ENCODE assay signal across 8 cellular contexts in genomic region chr1:26786437-26787380, GRCh38. TPM values are rescaled to one million over a fixed set of nuclear protein-coding genes. Genes with fewer than 3 reads are reported as not detected.
DNase-seq lines count a peak whose midpoint lies in the region; ATAC-seq and TF ChIP-seq lines count a peak whose summit lies in the region.

No MANE protein-coding gene starts in this region.

- WGBS in esophagus, 2 donors: 9 to 11% methylated on average over 12 of the region's 12 CpGs

- H3K9me3 ChIP-seq in esophagus (ENCODE audit: control insufficient read depth in 2 of 2, insufficient read depth in 1 of 2, low read depth in 1 of 2, low read length in 1 of 2): no peaks in the 10 kb centered on the region
- H3K9me3 ChIP-seq in mucosa of stomach (ENCODE audit: control insufficient read depth, low read length): no peaks in the 10 kb centered on the region
- no peaks in the 10 kb centered on the region for H3K9me3 ChIP-seq in upper lobe of right lung

- H3K27me3 ChIP-seq in esophagus (ENCODE audit: control insufficient read depth in 1 of 2, insufficient read depth in 2 of 2, low read length in 2 of 2): no peaks in the 10 kb centered on the region
- no peaks in the 10 kb centered on the region for H3K27me3 ChIP-seq in mucosa of stomach (ENCODE audit: control insufficient read depth, insufficient read depth, low read length)
- H3K27me3 ChIP-seq in upper lobe of right lung: no peaks in the 10 kb centered on the region

- no peaks in the 10 kb centered on the region for H3K9me3 Mint-ChIP-seq in activated CD8-positive, alpha-beta T cell treated with anti-CD3 and anti-CD28 coated beads, Interleukin-2, amount 10 ng/mL, durations not matched to agents 7 days and 5 days (ENCODE audit: insufficient read depth)

- H3K27ac ChIP-seq in esophagus (ENCODE audit: low read depth in 2 of 2, low read length in 1 of 2) (peak overlapping the region; percentile 98), upper lobe of right lung (peak overlapping the region; percentile 100)

- peak; percentile 30 for ATAC-seq in activated CD8-positive, alpha-beta T cell treated with anti-CD3 and anti-CD28 coated beads, Interleukin-2, amount 10 ng/mL, durations not matched to agents 7 days and 5 days
- peak; percentile 47 for ATAC-seq in upper lobe of right lung
- ATAC-seq in GM19463 (IDR thresholded peaks at IDR 0.05; ENCODE audit: unreplicated experiment): no peak

- H3K4me3 ChIP-seq in GM08714 (ENCODE audit: low read length) (peak overlapping the region; percentile 70; the same call in 1 of the 2 replicates), NB4 (ENCODE audit: low read depth, low read length) (peak overlapping the region; percentile 84), esophagus (ENCODE audit: low read depth in 1 of 2, low read length in 2 of 2) (peak overlapping the region; percentile 74), mucosa of stomach (ENCODE audit: low read length) (peak overlapping the region; percentile 88), upper lobe of right lung (peak overlapping the region; percentile 92)

- peak; percentile 63 for TF ChIP-seq POLR2A in NB4 (IDR thresholded peaks at IDR 0.05; ENCODE audit: extremely low read depth, insufficient read length)

- H3K4me3 Mint-ChIP-seq in activated CD8-positive, alpha-beta T cell treated with anti-CD3 and anti-CD28 coated beads, Interleukin-2, amount 10 ng/mL, durations not matched to agents 7 days and 5 days: peak overlapping the region; percentile 84

- H3K9ac ChIP-seq in mucosa of stomach (ENCODE audit: low read length): peak overlapping the region; percentile 99

- H3K4me1 Mint-ChIP-seq in activated CD8-positive, alpha-beta T cell treated with anti-CD3 and anti-CD28 coated beads, Interleukin-2, amount 10 ng/mL, durations not matched to agents 7 days and 5 days (ENCODE audit: low read depth): peaks cover 85% of the 10 kb centered on the region

- DNase-seq in A172 (ENCODE audit: low spot score): peak; percentile 82
- peak; percentile 94 for DNase-seq in NB4 (ENCODE audit: low read depth)
- DNase-seq in activated CD8-positive, alpha-beta T cell treated with anti-CD3 and anti-CD28 coated beads, Interleukin-2, amount 10 ng/mL, durations not matched to agents 7 days and 5 days: peak; percentile 71
- peak; percentile 77 for DNase-seq in upper lobe of right lung

- H3K36me3 Mint-ChIP-seq in activated CD8-positive, alpha-beta T cell treated with anti-CD3 and anti-CD28 coated beads, Interleukin-2, amount 10 ng/mL, durations not matched to agents 7 days and 5 days (ENCODE audit: low read depth): peaks cover 44% of the 10 kb centered on the region

- H3K27me3 Mint-ChIP-seq in activated CD8-positive, alpha-beta T cell treated with anti-CD3 and anti-CD28 coated beads, Interleukin-2, amount 10 ng/mL, durations not matched to agents 7 days and 5 days (ENCODE audit: low read depth): no peaks in the 10 kb centered on the region

- H3K36me3 ChIP-seq in esophagus (ENCODE audit: control insufficient read depth in 2 of 2, insufficient read depth in 2 of 2, low read length in 1 of 2) (no peaks in the 10 kb centered on the region), mucosa of stomach (ENCODE audit: control insufficient read depth, insufficient read depth, low read length) (no peaks in the 10 kb centered on the region), upper lobe of right lung (peaks cover 11% of the 10 kb centered on the region)

- intact Hi-C loops in upper lobe of right lung (cut with DNase I): loop anchor here (10.0 kb wide), 1 partner anchor 92 kb away; the partner anchor contains the start of gene ARID1A

- TF ChIP-seq CTCF in NB4 (IDR thresholded peaks at IDR 0.05; ENCODE audit: low read depth, low read length) (no peak), upper lobe of right lung (IDR thresholded peaks at IDR 0.05) (no peak)

- peaks cover 0 to 9% of the 10 kb centered on the region in 2 donors for H3K4me1 ChIP-seq in esophagus (ENCODE audit: control insufficient read depth in 2 of 2, insufficient read depth in 2 of 2, low read length in 1 of 2)
- peaks cover 54% of the 10 kb centered on the region for H3K4me1 ChIP-seq in mucosa of stomach (ENCODE audit: control insufficient read depth, insufficient read depth, low read length)
- peaks cover 45% of the 10 kb centered on the region for H3K4me1 ChIP-seq in upper lobe of right lung

- CTCF ChIA-PET in activated CD8-positive, alpha-beta T cell treated with anti-CD3 and anti-CD28 coated beads, Interleukin-2, amount 10 ng/mL, durations not matched to agents 7 days and 5 days (lab: Charles Lee): interaction anchor here (0.8 to 8.9 kb wide), 20 partner anchors 9 to 369 kb away, joined by 3 to 334 read pairs (median 9); no protein-coding TSS in a partner anchor

- peak overlapping the region; percentile 100 for H3K27ac Mint-ChIP-seq in activated CD8-positive, alpha-beta T cell treated with anti-CD3 and anti-CD28 coated beads, Interleukin-2, amount 10 ng/mL, durations not matched to agents 7 days and 5 days

- POLR2A ChIA-PET in activated CD8-positive, alpha-beta T cell treated with anti-CD3 and anti-CD28 coated beads, Interleukin-2, amount 10 ng/mL, durations not matched to agents 7 days and 5 days (lab: Charles Lee): interaction anchor here (0.7 to 8.3 kb wide), 19 partner anchors 10 to 286 kb away, joined by 3 to 325 read pairs (median 3); partner anchors contain the start of genes ARID1A and GPATCH3

RNA-seq across cellular contexts. Expression of gene PIGV, which starts 1.0 kb away (rescaled TPM):
- 8.0 and 8.9 TPM in 2 replicates for total RNA-seq in A172 (2014; rRNA removed; shearing (Covaris generic))
- total RNA-seq in activated CD8-positive, alpha-beta T cell treated with anti-CD3 and anti-CD28 coated beads, Interleukin-2, amount 10 ng/mL, durations not matched to agents 7 days and 5 days: 10 to 100 TPM; 19.9 to 20.3 TPM
- 1 to 10 TPM; 5.1 to 7.1 TPM for polyA plus RNA-seq in esophagus
- total RNA-seq in upper lobe of right lung: 16.7 TPM

RNA-seq across cellular contexts. Expression of gene ZDHHC18, which starts 39.8 kb away (rescaled TPM):
- 15.0 and 32.4 TPM in 2 replicates for total RNA-seq in A172 (2014; rRNA removed; shearing (Covaris generic))
- total RNA-seq in activated CD8-positive, alpha-beta T cell treated with anti-CD3 and anti-CD28 coated beads, Interleukin-2, amount 10 ng/mL, durations not matched to agents 7 days and 5 days: 10 to 100 TPM; 47.6 to 50.9 TPM
- polyA plus RNA-seq in esophagus: 10 to 100 TPM; 14.4 to 15.0 TPM
- 26.2 TPM for total RNA-seq in upper lobe of right lung
